12 cellular contexts compared by ENCODE assay signal in the genomic region with DNA sequence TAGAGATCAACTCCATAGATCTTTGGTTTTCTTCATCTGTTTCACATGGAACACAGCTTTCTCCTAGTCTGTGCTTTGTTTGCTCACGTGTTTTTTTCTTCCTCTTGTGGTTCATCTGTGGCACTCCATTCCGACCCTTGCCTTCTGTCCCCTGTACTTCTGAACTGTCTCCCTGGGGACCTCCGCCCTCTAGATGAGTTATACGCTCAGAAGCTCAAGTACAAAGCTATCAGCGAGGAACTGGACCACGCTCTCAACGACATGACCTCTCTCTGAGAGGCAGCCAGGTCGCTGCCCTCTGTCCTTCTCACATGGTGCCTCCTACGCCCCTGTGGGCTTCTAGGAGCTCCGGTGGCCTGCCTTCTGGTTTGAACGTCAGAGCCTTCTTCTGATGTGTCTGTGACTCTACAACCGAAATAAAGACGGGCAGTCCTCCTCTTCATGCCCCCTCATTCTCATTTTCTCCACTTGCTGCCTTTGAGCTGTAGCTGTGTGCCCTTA. TPM values are rescaled to one million over a fixed set of nuclear protein-coding genes. Genes with fewer than 3 reads are reported as not detected.
DNase-seq lines count a peak whose midpoint lies in the region; ATAC-seq, FAIRE-seq and TF ChIP-seq lines count a peak whose summit lies in the region.
"Had no signal": no experiment of that assay in that cellular context is flagged by ENCODE, and none has a peak within 500 bp of the region (broad histone marks: within the 10 kb centered on the region; RNA-seq: fewer than 3 reads in every experiment).

No MANE protein-coding gene starts in this region.

- H3K79me2 ChIP-seq in HepG2 (ENCODE audit: insufficient read depth, low read length), result no peaks in the 10 kb centered on the region

- peak; percentile 85 for ATAC-seq in activated T-helper 17 cell treated with anti-CD3 and anti-CD28 coated beads, Interleukin-2, amount 50 U/mL, for 72 hours (replicated peaks)
- no peak for ATAC-seq in HepG2
- ATAC-seq in GM21717 (IDR thresholded peaks at IDR 0.05; ENCODE audit: unreplicated experiment), result no peak

- H3K27ac ChIP-seq in HepG2 (ENCODE audit: extremely low read length, insufficient read depth, low read length), result peak overlapping the region; percentile 53
- H3K27ac ChIP-seq in stomach, result peak overlapping the region; percentile 4 to 82 (median 75)
- H3K27ac ChIP-seq: HL-60 had no signal

- H3K4me2 ChIP-seq in HepG2 (ENCODE audit: low read depth, low read length), result no peak overlapping the region

- H3K9me3 ChIP-seq in HepG2 (ENCODE audit: low read length) (no peaks in the 10 kb centered on the region), stomach (no peaks in the 10 kb centered on the region)

- TF ChIP-seq EP300 in HepG2 (IDR thresholded peaks at IDR 0.05; ENCODE audit: low read depth in 2 of 2, low read length in 2 of 2) (no peak), HepG2 (CRISPR knock-in tag; IDR thresholded peaks at IDR 0.05; ENCODE audit: borderline replicate concordance) (no peak), stomach (IDR thresholded peaks at IDR 0.05) (no peak)

- H3K4me3 ChIP-seq in HepG2 (replicated peaks in 1 of 3; ENCODE audit: insufficient read depth in 1 of 3, low read depth in 2 of 3, low read length in 3 of 3) (no peak overlapping the region), stomach (no peak overlapping the region)

- CTCF ChIA-PET in HepG2 (lab: Yijun Ruan, JAX; ENCODE audit: low intra/inter-chr PET ratio, low total read pairs), result no interaction called here

- peaks cover 66% of the 10 kb centered on the region for H3K36me3 Mint-ChIP-seq in T-helper 1 cell treated with Interleukin-12 subunit alpha and Interleukin-12 subunit beta and Interleukin-4 antibody, amounts not matched to agents 30 μg/mL and 1 μg/mL, for 36 hours (ENCODE audit: low read depth)
- peaks cover 100% of the 10 kb centered on the region for H3K36me3 Mint-ChIP-seq in activated T-helper 17 cell treated with anti-CD3 and anti-CD28 coated beads, Interleukin-2, amount 50 U/mL, for 72 hours (ENCODE audit: low read depth)

- no peak for TF ChIP-seq RAD21 in HepG2 (CRISPR knock-in tag; IDR thresholded peaks at IDR 0.05)

- H3K4me1 Mint-ChIP-seq in T-helper 1 cell treated with Interleukin-12 subunit alpha and Interleukin-12 subunit beta and Interleukin-4 antibody, amounts not matched to agents 30 μg/mL and 1 μg/mL, for 36 hours (ENCODE audit: low read depth), result peaks cover 27% of the 10 kb centered on the region
- H3K4me1 Mint-ChIP-seq in activated T-helper 17 cell treated with anti-CD3 and anti-CD28 coated beads, Interleukin-2, amount 50 U/mL, for 72 hours, result peaks cover 8% of the 10 kb centered on the region

- WGBS in HepG2 (ENCODE audit: low lambda C conversion rate), result 70% methylated on average over 13 of the region's 13 CpGs
- 73 to 80% (median 76%) methylated on average over 13 of the region's 13 CpGs for WGBS in stomach, 5 donors

- H3K36me3 ChIP-seq in HepG2 (replicated peaks in 1 of 2; ENCODE audit: control insufficient read depth in 1 of 2, insufficient read depth in 2 of 2, low read length in 2 of 2) (peaks cover 20 to 59% of the 10 kb centered on the region in 2 experiments), stomach (peaks cover 90 to 100% (median 99%) of the 10 kb centered on the region in 4 donors)

- H3K27ac Mint-ChIP-seq in T-helper 1 cell treated with Interleukin-12 subunit alpha and Interleukin-12 subunit beta and Interleukin-4 antibody, amounts not matched to agents 30 μg/mL and 1 μg/mL, for 36 hours, result peak overlapping the region; percentile 62
- H3K27ac Mint-ChIP-seq in activated T-helper 17 cell treated with anti-CD3 and anti-CD28 coated beads, Interleukin-2, amount 50 U/mL, for 72 hours, result peak overlapping the region; percentile 78

- TSS peak; percentile 40 for BruUV-seq in HepG2 (replicated peaks; lab: Mats Ljungman, UMichigan)

- no peaks in the 10 kb centered on the region for H4K20me1 ChIP-seq in HepG2 (ENCODE audit: insufficient read depth, low read length)

- H3K27me3 Mint-ChIP-seq in T-helper 1 cell treated with Interleukin-12 subunit alpha and Interleukin-12 subunit beta and Interleukin-4 antibody, amounts not matched to agents 30 μg/mL and 1 μg/mL, for 36 hours (ENCODE audit: low read depth), result no peaks in the 10 kb centered on the region
- H3K27me3 Mint-ChIP-seq in activated T-helper 17 cell treated with anti-CD3 and anti-CD28 coated beads, Interleukin-2, amount 50 U/mL, for 72 hours, result no peaks in the 10 kb centered on the region

- peak overlapping the region; percentile 31 for H3K9ac ChIP-seq in HepG2 (ENCODE audit: insufficient read depth, low read depth, low read length)

- in situ Hi-C loops in HepG2 (cut with HindIII; ENCODE audit: extremely low pct_ligation_motif_present, low pct_unique_long_range_greater_than_20kb), result no loop called here

- peaks cover 89% of the 10 kb centered on the region for H3K4me1 ChIP-seq in HepG2 (ENCODE audit: insufficient read depth, low read length)
- peaks cover 18 to 76% (median 33%) of the 10 kb centered on the region in 4 donors for H3K4me1 ChIP-seq in stomach

- intact Hi-C loops in HepG2 (cut with micrococcal nuclease; ENCODE audit: unreplicated experiment) (no loop called here), stomach (cut with DNase I; ENCODE audit: low total_unique reads) (no loop called here)

- FAIRE-seq in HepG2 (lab: Jason Lieb, UNC), result peak; percentile 60
- FAIRE-seq: A204.1, H1 had no signal

- DNase-seq in T-helper 1 cell, result no peak
- no peak for DNase-seq in HepG2 (ENCODE audit: low spot score)
- no peak for DNase-seq in stomach
- DNase-seq in activated CD4-positive, CD25-positive, alpha-beta regulatory T cell treated with anti-CD3 and anti-CD28 coated beads, Interleukin-2, amount 50 U/mL, for 72 hours, result no peak
- no peak for DNase-seq in COLO829 (ENCODE audit: low spot score)

- H3K9me3 Mint-ChIP-seq in T-helper 1 cell treated with Interleukin-12 subunit alpha and Interleukin-12 subunit beta and Interleukin-4 antibody, amounts not matched to agents 30 μg/mL and 1 μg/mL, for 36 hours, result no peaks in the 10 kb centered on the region
- no peaks in the 10 kb centered on the region for H3K9me3 Mint-ChIP-seq in activated T-helper 17 cell treated with anti-CD3 and anti-CD28 coated beads, Interleukin-2, amount 50 U/mL, for 72 hours

- H2AFZ ChIP-seq in HepG2 (ENCODE audit: low read length), result no peak overlapping the region

- H3K27me3 ChIP-seq in HepG2 (ENCODE audit: control insufficient read depth in 1 of 2, insufficient read depth in 2 of 2, low read length in 2 of 2) (no peaks in the 10 kb centered on the region), stomach (no peaks in the 10 kb centered on the region)

- POLR2A ChIA-PET in HepG2 (lab: Yijun Ruan, JAX), result interaction anchor here (0.7 to 4.3 kb wide), 4 partner anchors 10 to 23 kb away, joined by 3 to 31 read pairs (median 4); a partner anchor contains a TSS

- no peak for TF ChIP-seq POLR2A in HepG2 (IDR thresholded peaks at IDR 0.05; ENCODE audit: insufficient read depth in 1 of 2, low read depth in 2 of 2, low read length in 2 of 2)
- TF ChIP-seq POLR2A in stomach (IDR thresholded peaks at IDR 0.05), result no peak

- no peak for TF ChIP-seq CTCF in HepG2 (CRISPR knock-in tag; IDR thresholded peaks at IDR 0.05)
- TF ChIP-seq CTCF in stomach (IDR thresholded peaks at IDR 0.05), result no peak

- H3K4me3 Mint-ChIP-seq in T-helper 1 cell treated with Interleukin-12 subunit alpha and Interleukin-12 subunit beta and Interleukin-4 antibody, amounts not matched to agents 30 μg/mL and 1 μg/mL, for 36 hours, result peak overlapping the region; percentile 36
- H3K4me3 Mint-ChIP-seq in activated T-helper 17 cell treated with anti-CD3 and anti-CD28 coated beads, Interleukin-2, amount 50 U/mL, for 72 hours, result peak overlapping the region; percentile 55

RNA-seq across cellular contexts. Expression of a gene that starts 16.6 kb away (rescaled TPM):
- 100 to 1,000 TPM; 140 to 212 TPM for total RNA-seq in activated T-helper 17 cell treated with anti-CD3 and anti-CD28 coated beads, Interleukin-2, amount 50 U/mL, for 72 hours
- total RNA-seq in HepG2 (2016; rRNA removed; fragmentation: Illumina TruSeq; extraction: Trizol), result 44.8 and 45.0 TPM in 2 replicates
- 12.2 and 13.0 TPM in 2 replicates for total RNA-seq in HepG2 (2016; cell fraction: cytosol; rRNA removed; fragmentation: Illumina TruSeq; extraction: Trizol; ENCODE audit: low read depth)
- 42.2 and 46.8 TPM in 2 replicates for total RNA-seq in HepG2 (2016; cell fraction: insoluble cytoplasmic fraction; rRNA removed; fragmentation: Illumina TruSeq; extraction: Trizol)
- total RNA-seq in HepG2 (2016; cell fraction: membrane; rRNA removed; fragmentation: Illumina TruSeq; extraction: Trizol), result 26.3 and 29.3 TPM in 2 replicates
- total RNA-seq in HepG2 (2016; cell fraction: nucleus; rRNA removed; fragmentation: Illumina TruSeq; extraction: Trizol), result 27.3 and 27.8 TPM in 2 replicates
- polyA plus RNA-seq in HepG2 (2011; rRNA removed), result 36.7 and 37.0 TPM in 2 replicates
- polyA plus RNA-seq in HepG2 (2011; cell fraction: cytosol; rRNA removed), result 37.0 and 45.8 TPM in 2 replicates
- 18.8 and 19.5 TPM in 2 replicates for polyA plus RNA-seq in HepG2 (2011; cell fraction: nucleus; rRNA removed)
- 25.7 and 50.6 TPM in 2 replicates for polyA plus RNA-seq in HepG2 (2012)
- 9.1 and 10.9 TPM in 2 replicates for polyA plus RNA-seq in HepG2 (2016; cell fraction: cytosol; fragmentation: Illumina TruSeq; extraction: Trizol; ENCODE audit: low read depth)
- 58.6 and 65.5 TPM in 2 replicates for polyA plus RNA-seq in HepG2 (2016; cell fraction: insoluble cytoplasmic fraction; fragmentation: Illumina TruSeq; extraction: Trizol; ENCODE audit: low read depth)
- polyA plus RNA-seq in HepG2 (2016; cell fraction: membrane; fragmentation: Illumina TruSeq; extraction: Trizol; ENCODE audit: low read depth), result 18.8 and 20.6 TPM in 2 replicates
- polyA plus RNA-seq in HepG2 (2016; cell fraction: nucleus; fragmentation: Illumina TruSeq; extraction: Trizol; ENCODE audit: insufficient read depth, low read depth), result 51.5 and 63.5 TPM in 2 replicates
- 59.4 and 156 TPM in 2 replicates for polyA minus RNA-seq in HepG2 (2011; rRNA and poly(A)+ RNA removed; ENCODE audit: low replicate concordance)
- polyA minus RNA-seq in HepG2 (2011; cell fraction: cytosol; rRNA and poly(A)+ RNA removed), result 50.6 TPM in 2 replicates
- 60.1 and 69.0 TPM in 2 replicates for polyA minus RNA-seq in HepG2 (2011; cell fraction: nucleus; rRNA and poly(A)+ RNA removed)
- total RNA-seq in stomach, result 10 to 100 TPM in 3 of 5 donors, 1 to 10 TPM in 2; 1.8 to 49.4 (median 11.2) TPM
- polyA plus RNA-seq in stomach, result 10 to 100 TPM; 25.4 to 63.4 (median 39.4) TPM

RNA-seq across cellular contexts. Expression of a gene that starts 18.8 kb away (rescaled TPM):
- 100 to 1,000 TPM; 474 to 660 TPM for total RNA-seq in activated T-helper 17 cell treated with anti-CD3 and anti-CD28 coated beads, Interleukin-2, amount 50 U/mL, for 72 hours
- total RNA-seq in HepG2 (2016; rRNA removed; fragmentation: Illumina TruSeq; extraction: Trizol) (180 and 226 TPM in 2 replicates), stomach (100 to 1,000 TPM; 167 to 609 (median 275) TPM)
- total RNA-seq in HepG2 (2016; cell fraction: cytosol; rRNA removed; fragmentation: Illumina TruSeq; extraction: Trizol; ENCODE audit: low read depth), result 81.5 and 84.8 TPM in 2 replicates
- 186 and 214 TPM in 2 replicates for total RNA-seq in HepG2 (2016; cell fraction: insoluble cytoplasmic fraction; rRNA removed; fragmentation: Illumina TruSeq; extraction: Trizol)
- total RNA-seq in HepG2 (2016; cell fraction: membrane; rRNA removed; fragmentation: Illumina TruSeq; extraction: Trizol), result 194 and 200 TPM in 2 replicates
- total RNA-seq in HepG2 (2016; cell fraction: nucleus; rRNA removed; fragmentation: Illumina TruSeq; extraction: Trizol), result 74.9 and 75.0 TPM in 2 replicates
- polyA plus RNA-seq in HepG2 (2011; rRNA removed) (142 and 188 TPM in 2 replicates), stomach (100 to 1,000 TPM; 185 to 475 (median 427) TPM)
- polyA plus RNA-seq in HepG2 (2011; cell fraction: cytosol; rRNA removed), result 121 and 146 TPM in 2 replicates
- polyA plus RNA-seq in HepG2 (2011; cell fraction: nucleus; rRNA removed), result 57.4 and 58.9 TPM in 2 replicates
- polyA plus RNA-seq in HepG2 (2012), result 139 and 145 TPM in 2 replicates
- polyA plus RNA-seq in HepG2 (2016; cell fraction: cytosol; fragmentation: Illumina TruSeq; extraction: Trizol; ENCODE audit: low read depth), result 109 and 119 TPM in 2 replicates
- 311 and 323 TPM in 2 replicates for polyA plus RNA-seq in HepG2 (2016; cell fraction: insoluble cytoplasmic fraction; fragmentation: Illumina TruSeq; extraction: Trizol; ENCODE audit: low read depth)
- polyA plus RNA-seq in HepG2 (2016; cell fraction: membrane; fragmentation: Illumina TruSeq; extraction: Trizol; ENCODE audit: low read depth), result 206 and 209 TPM in 2 replicates
- 143 and 149 TPM in 2 replicates for polyA plus RNA-seq in HepG2 (2016; cell fraction: nucleus; fragmentation: Illumina TruSeq; extraction: Trizol; ENCODE audit: insufficient read depth, low read depth)
- 72.8 and 124 TPM in 2 replicates for polyA minus RNA-seq in HepG2 (2011; rRNA and poly(A)+ RNA removed; ENCODE audit: low replicate concordance)
- polyA minus RNA-seq in HepG2 (2011; cell fraction: cytosol; rRNA and poly(A)+ RNA removed), result 91.4 and 93.5 TPM in 2 replicates
- polyA minus RNA-seq in HepG2 (2011; cell fraction: nucleus; rRNA and poly(A)+ RNA removed), result 76.0 and 77.5 TPM in 2 replicates

RNA-seq across cellular contexts. Expression of a gene that starts 48.4 kb away (rescaled TPM):
- total RNA-seq in activated T-helper 17 cell treated with anti-CD3 and anti-CD28 coated beads, Interleukin-2, amount 50 U/mL, for 72 hours, result 10 to 100 TPM; 32.7 to 39.3 TPM
- 0.53 and 0.69 TPM in 2 replicates for total RNA-seq in HepG2 (2016; rRNA removed; fragmentation: Illumina TruSeq; extraction: Trizol)
- 0.20 and 0.71 TPM in 2 replicates for total RNA-seq in HepG2 (2016; cell fraction: cytosol; rRNA removed; fragmentation: Illumina TruSeq; extraction: Trizol; ENCODE audit: low read depth)
- total RNA-seq in HepG2 (2016; cell fraction: insoluble cytoplasmic fraction; rRNA removed; fragmentation: Illumina TruSeq; extraction: Trizol), result 0.68 and 0.91 TPM in 2 replicates
- total RNA-seq in HepG2 (2016; cell fraction: membrane; rRNA removed; fragmentation: Illumina TruSeq; extraction: Trizol), result 0.45 and 0.53 TPM in 2 replicates
- 0.75 and 1.1 TPM in 2 replicates for total RNA-seq in HepG2 (2016; cell fraction: nucleus; rRNA removed; fragmentation: Illumina TruSeq; extraction: Trizol)
- 3.2 and 6.3 TPM in 2 replicates for polyA plus RNA-seq in HepG2 (2011; rRNA removed)
- polyA plus RNA-seq in HepG2 (2011; cell fraction: cytosol; rRNA removed), result 2.3 and 3.1 TPM in 2 replicates
- 7.6 and 12.6 TPM in 2 replicates for polyA plus RNA-seq in HepG2 (2011; cell fraction: nucleus; rRNA removed)
- polyA plus RNA-seq in HepG2 (2012), result 3.5 and 3.7 TPM in 2 replicates
- 0.08 and 0.27 TPM in 2 replicates for polyA plus RNA-seq in HepG2 (2016; cell fraction: cytosol; fragmentation: Illumina TruSeq; extraction: Trizol; ENCODE audit: low read depth)
- 0.67 and 0.85 TPM in 2 replicates for polyA plus RNA-seq in HepG2 (2016; cell fraction: insoluble cytoplasmic fraction; fragmentation: Illumina TruSeq; extraction: Trizol; ENCODE audit: low read depth)
- polyA plus RNA-seq in HepG2 (2016; cell fraction: membrane; fragmentation: Illumina TruSeq; extraction: Trizol; ENCODE audit: low read depth), result 0.26 and 0.30 TPM in 2 replicates
- polyA plus RNA-seq in HepG2 (2016; cell fraction: nucleus; fragmentation: Illumina TruSeq; extraction: Trizol; ENCODE audit: insufficient read depth, low read depth), result 1.6 and 2.8 TPM in 2 replicates
- polyA minus RNA-seq in HepG2 (2011; rRNA and poly(A)+ RNA removed; ENCODE audit: low replicate concordance), result 1.1 and 1.3 TPM in 2 replicates
- polyA minus RNA-seq in HepG2 (2011; cell fraction: cytosol; rRNA and poly(A)+ RNA removed), result 0.70 and 1.5 TPM in 2 replicates
- 2.4 and 4.8 TPM in 2 replicates for polyA minus RNA-seq in HepG2 (2011; cell fraction: nucleus; rRNA and poly(A)+ RNA removed)
- 10 to 100 TPM in 3 of 5 donors, 1 to 10 TPM in 2; 6.2 to 24.5 (median 10.6) TPM for total RNA-seq in stomach
- polyA plus RNA-seq in stomach, result 10 to 100 TPM in 1 of 3 donors, 1 to 10 TPM in 2; 8.2 to 17.7 (median 8.2) TPM
- total RNA-seq: SK-MEL-5 had no signal
